1 cellular context compared by ENCODE assay signal in the genomic region with DNA sequence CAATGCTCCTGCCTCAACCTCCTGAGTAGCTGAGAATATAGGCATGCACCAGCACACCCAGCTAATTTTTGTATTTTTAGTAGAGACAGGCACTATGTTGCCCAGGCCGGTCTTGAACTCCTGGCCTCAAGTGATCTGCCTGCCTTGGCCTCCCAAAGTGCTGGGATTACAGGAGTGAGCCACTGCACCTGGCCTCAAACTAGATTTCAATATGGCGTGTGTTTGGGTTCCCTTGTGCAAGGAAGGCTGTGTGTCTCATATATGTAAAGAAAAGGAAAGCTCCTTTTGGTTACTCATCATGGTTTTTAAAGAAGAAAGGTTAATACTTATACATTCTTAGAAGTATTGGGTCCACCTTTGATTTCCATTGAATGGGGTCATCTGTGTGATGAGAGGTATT.
TF ChIP-seq lines count a peak whose summit lies in the region.

No MANE protein-coding gene starts in this region.

TF ChIP-seq in HCT116, 20 proteins besides CTCF, POLR2A, EP300 and RAD21:
- no peak for TF ChIP-seq SRF (IDR thresholded peaks at IDR 0.05; ENCODE audit: low read depth)
